9 cellular contexts compared by ENCODE assay signal in genomic region chrX:85851418-85851817, GRCh38.
DNase-seq lines count a peak whose midpoint lies in the region; ATAC-seq, FAIRE-seq and TF ChIP-seq lines count a peak whose summit lies in the region.
"Had no signal": no experiment of that assay in that cellular context is flagged by ENCODE, and none has a peak within 500 bp of the region (broad histone marks: within the 10 kb centered on the region; RNA-seq: fewer than 3 reads in every experiment).

No MANE protein-coding gene starts in this region.

- ATAC-seq in GM21360 (IDR thresholded peaks at IDR 0.05; ENCODE audit: unreplicated experiment) (peak; percentile 80), HepG2 (peak; percentile 89), HG02970 (IDR thresholded peaks at IDR 0.05; ENCODE audit: low FRiP score, unreplicated experiment) (no peak)
- ATAC-seq in activated T-helper 17 cell treated with anti-CD3 and anti-CD28 coated beads, Interleukin-2, amount 50 U/mL, for 72 hours (replicated peaks): no peak

- peak; percentile 70 for TF ChIP-seq CTCF in HepG2 (CRISPR knock-in tag; IDR thresholded peaks at IDR 0.05)

- FAIRE-seq in HepG2 (lab: Jason Lieb, UNC): peak; percentile 75

- no peaks in the 10 kb centered on the region for H3K9me3 Mint-ChIP-seq in activated T-helper 17 cell treated with anti-CD3 and anti-CD28 coated beads, Interleukin-2, amount 50 U/mL, for 72 hours
- H3K9me3 Mint-ChIP-seq: T-helper 2 cell treated with Interferon-gamma antibody and Interleukin-4, amounts not matched to agents 5 μg/mL and 100 μg/mL, for 36 hours had no signal

- no peaks in the 10 kb centered on the region for H3K4me1 Mint-ChIP-seq in activated T-helper 17 cell treated with anti-CD3 and anti-CD28 coated beads, Interleukin-2, amount 50 U/mL, for 72 hours

- no peaks in the 10 kb centered on the region for H3K79me2 ChIP-seq in HepG2 (ENCODE audit: insufficient read depth, low read length)

- H3K4me2 ChIP-seq in HepG2 (ENCODE audit: low read depth, low read length): no peak overlapping the region

- in situ Hi-C loops in HepG2 (cut with HindIII; ENCODE audit: extremely low pct_ligation_motif_present, low pct_unique_long_range_greater_than_20kb): loop anchor here (25.0 kb wide), 1 partner anchor 211 kb away; no protein-coding TSS in a partner anchor

- no peak overlapping the region for H3K27ac ChIP-seq in HepG2 (ENCODE audit: extremely low read length, insufficient read depth, low read length)

- H2AFZ ChIP-seq in HepG2 (ENCODE audit: low read length): no peak overlapping the region

- H3K4me3 Mint-ChIP-seq in activated T-helper 17 cell treated with anti-CD3 and anti-CD28 coated beads, Interleukin-2, amount 50 U/mL, for 72 hours: no peak overlapping the region
- H3K4me3 Mint-ChIP-seq: T-helper 2 cell treated with Interferon-gamma antibody and Interleukin-4, amounts not matched to agents 5 μg/mL and 100 μg/mL, for 36 hours had no signal

- BruUV-seq in HepG2 (replicated peaks; lab: Mats Ljungman, UMichigan): no TSS peak

- intact Hi-C loops in HepG2 (cut with micrococcal nuclease; ENCODE audit: unreplicated experiment): loop anchor here (1.0 to 10.0 kb wide), 3 partner anchors 216 to 320 kb away; no protein-coding TSS in a partner anchor

- 0% methylated on average over 1 of the region's 3 CpGs for WGBS in HepG2 (ENCODE audit: low lambda C conversion rate)

- no peaks in the 10 kb centered on the region for H3K27me3 Mint-ChIP-seq in activated T-helper 17 cell treated with anti-CD3 and anti-CD28 coated beads, Interleukin-2, amount 50 U/mL, for 72 hours

- TF ChIP-seq RAD21 in HepG2 (CRISPR knock-in tag; IDR thresholded peaks at IDR 0.05): no peak

- peak; percentile 76 for DNase-seq in DMS53 (lab: John Stamatoyannopoulos, UW)
- DNase-seq in UCSD-AML1 (lab: John Stamatoyannopoulos, UW; ENCODE audit: unreplicated experiment): peak; percentile 9
- peak; percentile 14 for DNase-seq in HepG2 (ENCODE audit: low spot score)
- DNase-seq in EL: no peak
- no peak for DNase-seq in activated T-cell treated with anti-CD3 and anti-CD28 coated beads for 4 hours

- CTCF ChIA-PET in HepG2 (lab: Yijun Ruan, JAX; ENCODE audit: low intra/inter-chr PET ratio, low total read pairs): interaction anchor here (0.7 to 1.3 kb wide), 2 partner anchors 24 to 215 kb away, joined by 3 to 7 read pairs; no protein-coding TSS in a partner anchor

- no peaks in the 10 kb centered on the region for H4K20me1 ChIP-seq in HepG2 (ENCODE audit: insufficient read depth, low read length)

- no peaks in the 10 kb centered on the region; a peak in 1 of 5 replicates for H3K27me3 ChIP-seq in HepG2 (ENCODE audit: control insufficient read depth in 1 of 2, insufficient read depth in 2 of 2, low read length in 2 of 2)

- H3K9me3 ChIP-seq in HepG2 (ENCODE audit: low read length): no peaks in the 10 kb centered on the region

- H3K27ac Mint-ChIP-seq in activated T-helper 17 cell treated with anti-CD3 and anti-CD28 coated beads, Interleukin-2, amount 50 U/mL, for 72 hours: no peak overlapping the region
- H3K27ac Mint-ChIP-seq: T-helper 2 cell treated with Interferon-gamma antibody and Interleukin-4, amounts not matched to agents 5 μg/mL and 100 μg/mL, for 36 hours had no signal

- POLR2A ChIA-PET in HepG2 (lab: Yijun Ruan, JAX): no interaction called here

- no peaks in the 10 kb centered on the region for H3K36me3 Mint-ChIP-seq in activated T-helper 17 cell treated with anti-CD3 and anti-CD28 coated beads, Interleukin-2, amount 50 U/mL, for 72 hours (ENCODE audit: low read depth)

- no peak for TF ChIP-seq POLR2A in HepG2 (IDR thresholded peaks at IDR 0.05; ENCODE audit: insufficient read depth in 1 of 2, low read depth in 2 of 2, low read length in 2 of 2)

- no peaks in the 10 kb centered on the region for H3K4me1 ChIP-seq in HepG2 (ENCODE audit: insufficient read depth, low read length)

- H3K4me3 ChIP-seq in HepG2 (replicated peaks in 1 of 3; ENCODE audit: insufficient read depth in 1 of 3, low read depth in 2 of 3, low read length in 3 of 3): no peak overlapping the region

- TF ChIP-seq EP300 in HepG2 (IDR thresholded peaks at IDR 0.05; ENCODE audit: low read depth in 2 of 2, low read length in 2 of 2) (no peak), HepG2 (CRISPR knock-in tag; IDR thresholded peaks at IDR 0.05; ENCODE audit: borderline replicate concordance) (no peak)

- H3K36me3 ChIP-seq in HepG2 (replicated peaks in 1 of 2; ENCODE audit: control insufficient read depth in 1 of 2, insufficient read depth in 2 of 2, low read length in 2 of 2): no peaks in the 10 kb centered on the region

- no peak overlapping the region for H3K9ac ChIP-seq in HepG2 (ENCODE audit: insufficient read depth, low read depth, low read length)

TF ChIP-seq in HepG2, 621 proteins besides CTCF, POLR2A, EP300 and RAD21:
- TF ChIP-seq NFIB (CRISPR knock-in tag; IDR thresholded peaks at IDR 0.05; ENCODE audit: borderline replicate concordance) (no peak), SMC3 (IDR thresholded peaks at IDR 0.05; ENCODE audit: low read length) (peak; percentile 50; the same call in 1 of the 2 replicates), FOXA3 (CRISPR knock-in tag; IDR thresholded peaks at IDR 0.05) (no peak), SMAD3 (CRISPR knock-in tag; IDR thresholded peaks at IDR 0.05) (no peak), STAG1 (CRISPR knock-in tag; IDR thresholded peaks at IDR 0.05) (peak; percentile 75)
TF ChIP-seq in HepG2: peak in this region for 2.

Comparison
In these comparisons a context has a peak if more than half of its experiments do, and no peak if none do; other contexts are left out.
1. DNase-seq: peak in DMS53 (single experiment), UCSD-AML1 (single experiment) and HepG2 (single experiment); none in EL (single experiment) and activated T-cell treated with anti-CD3 and anti-CD28 coated beads for 4 hours (single experiment).
2. ATAC-seq: peak in GM21360 (single experiment) and HepG2 (single experiment); none in HG02970 (single experiment) and activated T-helper 17 cell treated with anti-CD3 and anti-CD28 coated beads, Interleukin-2, amount 50 U/mL, for 72 hours (single experiment).